Comparison of ENCODE assay signal across 1 cellular context in the genomic region with DNA sequence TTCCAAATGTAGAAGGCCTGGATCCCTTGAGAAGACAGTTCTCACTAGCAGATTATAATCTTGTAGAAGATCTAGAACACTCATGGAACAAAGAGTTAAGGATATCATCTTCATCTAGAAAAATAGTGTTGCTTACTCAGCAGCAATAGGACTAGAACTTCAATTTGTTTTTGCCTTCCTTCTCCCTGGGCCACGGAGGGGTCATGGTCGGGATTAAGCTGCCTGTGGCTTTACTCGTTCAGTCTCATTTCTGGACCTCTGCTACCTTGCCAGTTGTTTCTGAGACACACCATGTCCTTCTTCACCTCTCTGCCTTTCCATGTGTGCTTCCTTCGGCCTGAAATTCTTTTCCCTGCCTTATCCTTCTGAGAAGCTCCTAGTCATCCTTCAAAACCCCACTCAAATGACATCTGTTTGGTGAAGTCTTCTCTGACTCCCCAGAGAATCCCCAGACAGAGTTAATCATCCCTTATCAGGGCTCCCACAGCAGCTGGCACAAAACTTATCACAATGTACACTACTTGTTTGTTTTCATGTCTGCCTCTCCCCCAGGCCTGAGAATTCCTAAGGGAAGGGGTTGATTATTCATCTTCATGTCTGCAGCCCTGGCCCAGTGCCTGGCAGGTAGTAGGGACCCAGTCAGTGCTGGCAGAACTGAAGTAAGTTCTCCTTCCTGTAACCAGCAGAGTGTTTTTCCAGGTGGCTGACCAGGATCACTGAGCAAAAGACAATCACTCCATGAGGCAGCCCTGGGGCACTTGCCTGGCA.
TF ChIP-seq lines count a peak whose summit lies in the region.

No MANE protein-coding gene starts in this region.

TF ChIP-seq in HEK293, 187 proteins besides CTCF, POLR2A, EP300 and RAD21 (continued from another document and continues in another):
- TF ChIP-seq, protein P1, sequence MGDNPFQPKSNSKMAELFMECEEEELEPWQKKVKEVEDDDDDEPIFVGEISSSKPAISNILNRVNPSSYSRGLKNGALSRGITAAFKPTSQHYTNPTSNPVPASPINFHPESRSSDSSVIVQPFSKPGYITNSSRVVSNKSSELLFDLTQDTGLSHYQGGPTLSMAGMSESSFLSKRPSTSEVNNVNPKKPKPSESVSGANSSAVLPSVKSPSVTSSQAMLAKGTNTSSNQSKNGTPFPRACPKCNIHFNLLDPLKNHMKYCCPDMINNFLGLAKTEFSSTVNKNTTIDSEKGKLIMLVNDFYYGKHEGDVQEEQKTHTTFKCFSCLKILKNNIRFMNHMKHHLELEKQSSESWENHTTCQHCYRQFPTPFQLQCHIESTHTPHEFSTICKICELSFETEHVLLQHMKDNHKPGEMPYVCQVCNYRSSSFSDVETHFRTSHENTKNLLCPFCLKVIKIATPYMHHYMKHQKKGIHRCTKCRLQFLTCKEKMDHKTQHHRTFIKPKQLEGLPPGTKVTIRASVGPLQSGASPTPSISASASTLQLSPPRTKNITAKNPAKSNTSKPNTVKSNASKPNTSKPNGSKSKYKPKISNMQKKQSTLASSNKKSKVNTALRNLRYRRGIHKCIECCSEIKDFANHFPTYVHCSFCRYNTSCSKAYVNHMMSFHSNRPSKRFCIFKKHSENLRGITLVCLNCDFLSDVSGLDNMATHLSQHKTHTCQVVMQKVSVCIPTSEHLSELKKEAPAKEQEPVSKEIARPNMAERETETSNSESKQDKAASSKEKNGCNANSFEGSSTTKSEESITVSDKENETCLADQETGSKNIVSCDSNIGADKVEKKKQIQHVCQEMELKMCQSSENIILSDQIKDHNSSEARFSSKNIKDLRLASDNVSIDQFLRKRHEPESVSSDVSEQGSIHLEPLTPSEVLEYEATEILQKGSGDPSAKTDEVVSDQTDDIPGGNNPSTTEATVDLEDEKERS (tag by site-specific recombination; IDR thresholded peaks at IDR 0.05) = no peak
- TF ChIP-seq, protein P2, sequence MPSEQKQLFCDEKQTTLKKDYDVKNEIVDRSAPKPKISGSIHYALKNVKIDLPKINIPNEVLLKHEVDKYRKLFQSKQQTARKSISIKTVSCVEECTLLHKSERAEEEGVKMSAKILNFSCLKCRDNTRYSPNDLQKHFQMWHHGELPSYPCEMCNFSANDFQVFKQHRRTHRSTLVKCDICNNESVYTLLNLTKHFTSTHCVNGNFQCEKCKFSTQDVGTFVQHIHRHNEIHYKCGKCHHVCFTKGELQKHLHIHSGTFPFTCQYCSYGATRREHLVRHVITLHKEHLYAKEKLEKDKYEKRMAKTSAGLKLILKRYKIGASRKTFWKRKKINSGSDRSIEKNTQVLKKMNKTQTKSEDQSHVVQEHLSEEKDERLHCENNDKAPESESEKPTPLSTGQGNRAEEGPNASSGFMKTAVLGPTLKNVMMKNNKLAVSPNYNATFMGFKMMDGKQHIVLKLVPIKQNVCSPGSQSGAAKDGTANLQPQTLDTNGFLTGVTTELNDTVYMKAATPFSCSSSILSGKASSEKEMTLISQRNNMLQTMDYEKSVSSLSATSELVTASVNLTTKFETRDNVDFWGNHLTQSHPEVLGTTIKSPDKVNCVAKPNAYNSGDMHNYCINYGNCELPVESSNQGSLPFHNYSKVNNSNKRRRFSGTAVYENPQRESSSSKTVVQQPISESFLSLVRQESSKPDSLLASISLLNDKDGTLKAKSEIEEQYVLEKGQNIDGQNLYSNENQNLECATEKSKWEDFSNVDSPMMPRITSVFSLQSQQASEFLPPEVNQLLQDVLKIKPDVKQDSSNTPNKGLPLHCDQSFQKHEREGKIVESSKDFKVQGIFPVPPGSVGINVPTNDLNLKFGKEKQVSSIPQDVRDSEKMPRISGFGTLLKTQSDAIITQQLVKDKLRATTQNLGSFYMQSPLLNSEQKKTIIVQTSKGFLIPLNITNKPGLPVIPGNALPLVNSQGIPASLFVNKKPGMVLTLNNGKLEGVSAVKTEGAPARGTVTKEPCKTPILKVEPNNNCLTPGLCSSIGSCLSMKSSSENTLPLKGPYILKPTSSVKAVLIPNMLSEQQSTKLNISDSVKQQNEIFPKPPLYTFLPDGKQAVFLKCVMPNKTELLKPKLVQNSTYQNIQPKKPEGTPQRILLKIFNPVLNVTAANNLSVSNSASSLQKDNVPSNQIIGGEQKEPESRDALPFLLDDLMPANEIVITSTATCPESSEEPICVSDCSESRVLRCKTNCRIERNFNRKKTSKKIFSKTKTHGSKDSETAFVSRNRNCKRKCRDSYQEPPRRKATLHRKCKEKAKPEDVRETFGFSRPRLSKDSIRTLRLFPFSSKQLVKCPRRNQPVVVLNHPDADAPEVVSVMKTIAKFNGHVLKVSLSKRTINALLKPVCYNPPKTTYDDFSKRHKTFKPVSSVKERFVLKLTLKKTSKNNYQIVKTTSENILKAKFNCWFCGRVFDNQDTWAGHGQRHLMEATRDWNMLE (tag by site-specific recombination; conservative IDR thresholded peaks at IDR 0.05; ENCODE audit: low read depth) = no peak; the same call in 1 of the 2 replicates
- TF ChIP-seq SETDB1 (IDR thresholded peaks at IDR 0.05; ENCODE audit: insufficient read length, low read length) = no peak
- TF ChIP-seq ZNF777 (tag by site-specific recombination; IDR thresholded peaks at IDR 0.05; ENCODE audit: borderline replicate concordance) = no peak
- TF ChIP-seq, protein P3, sequence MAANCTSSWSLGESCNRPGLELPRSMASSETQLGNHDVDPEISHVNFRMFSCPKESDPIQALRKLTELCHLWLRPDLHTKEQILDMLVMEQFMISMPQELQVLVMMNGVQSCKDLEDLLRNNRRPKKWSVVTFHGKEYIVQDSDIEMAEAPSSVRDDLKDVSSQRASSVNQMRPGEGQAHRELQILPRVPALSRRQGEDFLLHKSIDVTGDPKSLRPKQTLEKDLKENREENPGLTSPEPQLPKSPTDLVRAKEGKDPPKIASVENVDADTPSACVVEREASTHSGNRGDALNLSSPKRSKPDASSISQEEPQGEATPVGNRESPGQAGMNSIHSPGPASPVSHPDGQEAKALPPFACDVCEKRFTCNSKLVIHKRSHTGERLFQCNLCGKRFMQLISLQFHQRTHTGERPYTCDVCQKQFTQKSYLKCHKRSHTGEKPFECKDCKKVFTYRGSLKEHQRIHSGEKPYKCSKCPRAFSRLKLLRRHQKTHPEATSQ (tag by site-specific recombination; IDR thresholded peaks at IDR 0.05) = no peak
- no peak for TF ChIP-seq ZNF354C (tag by site-specific recombination; IDR thresholded peaks at IDR 0.05; ENCODE audit: borderline replicate concordance, low read depth)
- TF ChIP-seq ZNF335 (tag by site-specific recombination; conservative IDR thresholded peaks at IDR 0.05) = peak; percentile 57
- TF ChIP-seq ZNF707 (tag by site-specific recombination; IDR thresholded peaks at IDR 0.05) = no peak
- TF ChIP-seq SCRT2 (tag by site-specific recombination; IDR thresholded peaks at IDR 0.05) = no peak
- TF ChIP-seq, protein P4, sequence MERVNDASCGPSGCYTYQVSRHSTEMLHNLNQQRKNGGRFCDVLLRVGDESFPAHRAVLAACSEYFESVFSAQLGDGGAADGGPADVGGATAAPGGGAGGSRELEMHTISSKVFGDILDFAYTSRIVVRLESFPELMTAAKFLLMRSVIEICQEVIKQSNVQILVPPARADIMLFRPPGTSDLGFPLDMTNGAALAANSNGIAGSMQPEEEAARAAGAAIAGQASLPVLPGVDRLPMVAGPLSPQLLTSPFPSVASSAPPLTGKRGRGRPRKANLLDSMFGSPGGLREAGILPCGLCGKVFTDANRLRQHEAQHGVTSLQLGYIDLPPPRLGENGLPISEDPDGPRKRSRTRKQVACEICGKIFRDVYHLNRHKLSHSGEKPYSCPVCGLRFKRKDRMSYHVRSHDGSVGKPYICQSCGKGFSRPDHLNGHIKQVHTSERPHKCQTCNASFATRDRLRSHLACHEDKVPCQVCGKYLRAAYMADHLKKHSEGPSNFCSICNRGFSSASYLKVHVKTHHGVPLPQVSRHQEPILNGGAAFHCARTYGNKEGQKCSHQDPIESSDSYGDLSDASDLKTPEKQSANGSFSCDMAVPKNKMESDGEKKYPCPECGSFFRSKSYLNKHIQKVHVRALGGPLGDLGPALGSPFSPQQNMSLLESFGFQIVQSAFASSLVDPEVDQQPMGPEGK (tag by site-specific recombination; IDR thresholded peaks at IDR 0.05) = no peak
- TF ChIP-seq, protein P5, sequence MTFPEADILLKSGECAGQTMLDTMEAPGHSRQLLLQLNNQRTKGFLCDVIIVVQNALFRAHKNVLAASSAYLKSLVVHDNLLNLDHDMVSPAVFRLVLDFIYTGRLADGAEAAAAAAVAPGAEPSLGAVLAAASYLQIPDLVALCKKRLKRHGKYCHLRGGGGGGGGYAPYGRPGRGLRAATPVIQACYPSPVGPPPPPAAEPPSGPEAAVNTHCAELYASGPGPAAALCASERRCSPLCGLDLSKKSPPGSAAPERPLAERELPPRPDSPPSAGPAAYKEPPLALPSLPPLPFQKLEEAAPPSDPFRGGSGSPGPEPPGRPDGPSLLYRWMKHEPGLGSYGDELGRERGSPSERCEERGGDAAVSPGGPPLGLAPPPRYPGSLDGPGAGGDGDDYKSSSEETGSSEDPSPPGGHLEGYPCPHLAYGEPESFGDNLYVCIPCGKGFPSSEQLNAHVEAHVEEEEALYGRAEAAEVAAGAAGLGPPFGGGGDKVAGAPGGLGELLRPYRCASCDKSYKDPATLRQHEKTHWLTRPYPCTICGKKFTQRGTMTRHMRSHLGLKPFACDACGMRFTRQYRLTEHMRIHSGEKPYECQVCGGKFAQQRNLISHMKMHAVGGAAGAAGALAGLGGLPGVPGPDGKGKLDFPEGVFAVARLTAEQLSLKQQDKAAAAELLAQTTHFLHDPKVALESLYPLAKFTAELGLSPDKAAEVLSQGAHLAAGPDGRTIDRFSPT (tag by site-specific recombination; IDR thresholded peaks at IDR 0.05) = no peak
- no peak for TF ChIP-seq RBAK (tag by site-specific recombination; IDR thresholded peaks at IDR 0.05)
- TF ChIP-seq, protein P6, sequence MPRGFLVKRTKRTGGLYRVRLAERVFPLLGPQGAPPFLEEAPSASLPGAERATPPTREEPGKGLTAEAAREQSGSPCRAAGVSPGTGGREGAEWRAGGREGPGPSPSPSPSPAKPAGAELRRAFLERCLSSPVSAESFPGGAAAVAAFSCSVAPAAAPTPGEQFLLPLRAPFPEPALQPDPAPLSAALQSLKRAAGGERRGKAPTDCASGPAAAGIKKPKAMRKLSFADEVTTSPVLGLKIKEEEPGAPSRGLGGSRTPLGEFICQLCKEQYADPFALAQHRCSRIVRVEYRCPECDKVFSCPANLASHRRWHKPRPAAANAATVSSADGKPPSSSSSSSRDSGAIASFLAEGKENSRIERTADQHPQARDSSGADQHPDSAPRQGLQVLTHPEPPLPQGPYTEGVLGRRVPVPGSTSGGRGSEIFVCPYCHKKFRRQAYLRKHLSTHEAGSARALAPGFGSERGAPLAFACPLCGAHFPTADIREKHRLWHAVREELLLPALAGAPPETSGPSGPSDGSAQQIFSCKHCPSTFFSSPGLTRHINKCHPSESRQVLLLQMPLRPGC (tag by site-specific recombination; IDR thresholded peaks at IDR 0.05) = peak; percentile 66; the same call in 1 of the 2 replicates
- no peak for TF ChIP-seq ZNF558 (tag by site-specific recombination; IDR thresholded peaks at IDR 0.05)
- TF ChIP-seq ZNF768 (tag by site-specific recombination; IDR thresholded peaks at IDR 0.05) = no peak
- TF ChIP-seq, protein P7, sequence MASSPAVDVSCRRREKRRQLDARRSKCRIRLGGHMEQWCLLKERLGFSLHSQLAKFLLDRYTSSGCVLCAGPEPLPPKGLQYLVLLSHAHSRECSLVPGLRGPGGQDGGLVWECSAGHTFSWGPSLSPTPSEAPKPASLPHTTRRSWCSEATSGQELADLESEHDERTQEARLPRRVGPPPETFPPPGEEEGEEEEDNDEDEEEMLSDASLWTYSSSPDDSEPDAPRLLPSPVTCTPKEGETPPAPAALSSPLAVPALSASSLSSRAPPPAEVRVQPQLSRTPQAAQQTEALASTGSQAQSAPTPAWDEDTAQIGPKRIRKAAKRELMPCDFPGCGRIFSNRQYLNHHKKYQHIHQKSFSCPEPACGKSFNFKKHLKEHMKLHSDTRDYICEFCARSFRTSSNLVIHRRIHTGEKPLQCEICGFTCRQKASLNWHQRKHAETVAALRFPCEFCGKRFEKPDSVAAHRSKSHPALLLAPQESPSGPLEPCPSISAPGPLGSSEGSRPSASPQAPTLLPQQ (tag by site-specific recombination; IDR thresholded peaks at IDR 0.05) = no peak; the same call in none of the 2 replicates
- TF ChIP-seq ZNF792 (tag by site-specific recombination; IDR thresholded peaks at IDR 0.05) = no peak
- TF ChIP-seq ZNF248 (tag by site-specific recombination; IDR thresholded peaks at IDR 0.05) = no peak
- peak; percentile 85 for TF ChIP-seq KLF8 (tag by site-specific recombination; IDR thresholded peaks at IDR 0.05)
- TF ChIP-seq ZFP69B (tag by site-specific recombination; IDR thresholded peaks at IDR 0.05) = 0 out of 2 replicates have a peak, but pooled peaks have one; percentile 18
- TF ChIP-seq, protein P8, sequence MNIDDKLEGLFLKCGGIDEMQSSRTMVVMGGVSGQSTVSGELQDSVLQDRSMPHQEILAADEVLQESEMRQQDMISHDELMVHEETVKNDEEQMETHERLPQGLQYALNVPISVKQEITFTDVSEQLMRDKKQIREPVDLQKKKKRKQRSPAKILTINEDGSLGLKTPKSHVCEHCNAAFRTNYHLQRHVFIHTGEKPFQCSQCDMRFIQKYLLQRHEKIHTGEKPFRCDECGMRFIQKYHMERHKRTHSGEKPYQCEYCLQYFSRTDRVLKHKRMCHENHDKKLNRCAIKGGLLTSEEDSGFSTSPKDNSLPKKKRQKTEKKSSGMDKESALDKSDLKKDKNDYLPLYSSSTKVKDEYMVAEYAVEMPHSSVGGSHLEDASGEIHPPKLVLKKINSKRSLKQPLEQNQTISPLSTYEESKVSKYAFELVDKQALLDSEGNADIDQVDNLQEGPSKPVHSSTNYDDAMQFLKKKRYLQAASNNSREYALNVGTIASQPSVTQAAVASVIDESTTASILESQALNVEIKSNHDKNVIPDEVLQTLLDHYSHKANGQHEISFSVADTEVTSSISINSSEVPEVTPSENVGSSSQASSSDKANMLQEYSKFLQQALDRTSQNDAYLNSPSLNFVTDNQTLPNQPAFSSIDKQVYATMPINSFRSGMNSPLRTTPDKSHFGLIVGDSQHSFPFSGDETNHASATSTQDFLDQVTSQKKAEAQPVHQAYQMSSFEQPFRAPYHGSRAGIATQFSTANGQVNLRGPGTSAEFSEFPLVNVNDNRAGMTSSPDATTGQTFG (tag by site-specific recombination; IDR thresholded peaks at IDR 0.05; ENCODE audit: borderline replicate concordance) = no peak
- TF ChIP-seq ZNF501 (tag by site-specific recombination; IDR thresholded peaks at IDR 0.05) = no peak
- no peak for TF ChIP-seq SCRT1 (tag by site-specific recombination; IDR thresholded peaks at IDR 0.05; ENCODE audit: borderline replicate concordance)
- TF ChIP-seq GLIS1 (tag by site-specific recombination; IDR thresholded peaks at IDR 0.05) = peak; percentile 87
- TF ChIP-seq ZBTB17 (tag by site-specific recombination; IDR thresholded peaks at IDR 0.05) = peak; percentile 91
- TF ChIP-seq, protein P9, sequence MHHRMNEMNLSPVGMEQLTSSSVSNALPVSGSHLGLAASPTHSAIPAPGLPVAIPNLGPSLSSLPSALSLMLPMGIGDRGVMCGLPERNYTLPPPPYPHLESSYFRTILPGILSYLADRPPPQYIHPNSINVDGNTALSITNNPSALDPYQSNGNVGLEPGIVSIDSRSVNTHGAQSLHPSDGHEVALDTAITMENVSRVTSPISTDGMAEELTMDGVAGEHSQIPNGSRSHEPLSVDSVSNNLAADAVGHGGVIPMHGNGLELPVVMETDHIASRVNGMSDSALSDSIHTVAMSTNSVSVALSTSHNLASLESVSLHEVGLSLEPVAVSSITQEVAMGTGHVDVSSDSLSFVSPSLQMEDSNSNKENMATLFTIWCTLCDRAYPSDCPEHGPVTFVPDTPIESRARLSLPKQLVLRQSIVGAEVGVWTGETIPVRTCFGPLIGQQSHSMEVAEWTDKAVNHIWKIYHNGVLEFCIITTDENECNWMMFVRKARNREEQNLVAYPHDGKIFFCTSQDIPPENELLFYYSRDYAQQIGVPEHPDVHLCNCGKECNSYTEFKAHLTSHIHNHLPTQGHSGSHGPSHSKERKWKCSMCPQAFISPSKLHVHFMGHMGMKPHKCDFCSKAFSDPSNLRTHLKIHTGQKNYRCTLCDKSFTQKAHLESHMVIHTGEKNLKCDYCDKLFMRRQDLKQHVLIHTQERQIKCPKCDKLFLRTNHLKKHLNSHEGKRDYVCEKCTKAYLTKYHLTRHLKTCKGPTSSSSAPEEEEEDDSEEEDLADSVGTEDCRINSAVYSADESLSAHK (tag by site-specific recombination; IDR thresholded peaks at IDR 0.05) = no peak
